12 cellular contexts compared by ENCODE assay signal in genomic region chr16:11025120-11025531, GRCh38.
A peak's percentile ranks its signal among the peaks of the same experiment; 100 is the strongest.
DNase-seq lines count a peak whose midpoint lies in the region; ATAC-seq lines count a peak whose summit lies in the region.
"Had no signal": no experiment of that assay in that cellular context is flagged by ENCODE, and none has a peak within 500 bp of the region (broad histone marks: within the 10 kb centered on the region; RNA-seq: fewer than 3 reads in every experiment).

No MANE protein-coding gene starts in this region.

- peaks cover 97% of the 10 kb centered on the region for H3K36me3 Mint-ChIP-seq in activated T-cell treated with anti-CD3 and anti-CD28 coated beads, Interleukin-2, amount 50 U/mL, for 24 hours (ENCODE audit: low read depth)
- peaks cover 65% of the 10 kb centered on the region for H3K36me3 Mint-ChIP-seq in stimulated activated effector memory CD8-positive, alpha-beta T cell treated with anti-CD3 and anti-CD28 coated beads, Interleukin-12 subunit alpha, Interleukin-12 subunit beta, amount 100 ng/mL, for 72 hours

- no peak overlapping the region for H3K4me3 Mint-ChIP-seq in activated T-cell treated with anti-CD3 and anti-CD28 coated beads, Interleukin-2, amount 50 U/mL, for 24 hours
- peak overlapping the region; percentile 28 for H3K4me3 Mint-ChIP-seq in stimulated activated effector memory CD8-positive, alpha-beta T cell treated with anti-CD3 and anti-CD28 coated beads, Interleukin-12 subunit alpha, Interleukin-12 subunit beta, amount 100 ng/mL, for 72 hours
- H3K4me3 Mint-ChIP-seq: activated naive CD8-positive, alpha-beta T cell had no signal

- ATAC-seq in HG02588 (IDR thresholded peaks at IDR 0.05; ENCODE audit: unreplicated experiment): peak; percentile 69
- ATAC-seq in stimulated activated effector memory CD8-positive, alpha-beta T cell treated with anti-CD3 and anti-CD28 coated beads, Interleukin-12 subunit alpha, Interleukin-12 subunit beta, amount 100 ng/mL, for 72 hours: peak; percentile 98
- no peak for ATAC-seq in HG03520 (IDR thresholded peaks at IDR 0.05; ENCODE audit: unreplicated experiment)
- ATAC-seq: left cardiac atrium had no signal

- peaks cover 38% of the 10 kb centered on the region for H3K4me1 Mint-ChIP-seq in activated T-cell treated with anti-CD3 and anti-CD28 coated beads, Interleukin-2, amount 50 U/mL, for 24 hours (ENCODE audit: low read depth)
- peaks cover 38% of the 10 kb centered on the region for H3K4me1 Mint-ChIP-seq in stimulated activated effector memory CD8-positive, alpha-beta T cell treated with anti-CD3 and anti-CD28 coated beads, Interleukin-12 subunit alpha, Interleukin-12 subunit beta, amount 100 ng/mL, for 72 hours
- H3K4me1 Mint-ChIP-seq: IgD-negative memory B cell had no signal

- peak overlapping the region; percentile 92 for H3K27ac Mint-ChIP-seq in activated T-cell treated with anti-CD3 and anti-CD28 coated beads, Interleukin-2, amount 50 U/mL, for 24 hours
- H3K27ac Mint-ChIP-seq in stimulated activated effector memory CD8-positive, alpha-beta T cell treated with anti-CD3 and anti-CD28 coated beads, Interleukin-12 subunit alpha, Interleukin-12 subunit beta, amount 100 ng/mL, for 72 hours: peak overlapping the region; percentile 84
- H3K27ac Mint-ChIP-seq: activated naive CD8-positive, alpha-beta T cell had no signal

- H3K9me3 Mint-ChIP-seq in activated T-cell treated with anti-CD3 and anti-CD28 coated beads, Interleukin-2, amount 50 U/mL, for 24 hours: peaks cover 26% of the 10 kb centered on the region
- peaks cover 9% of the 10 kb centered on the region for H3K9me3 Mint-ChIP-seq in stimulated activated effector memory CD8-positive, alpha-beta T cell treated with anti-CD3 and anti-CD28 coated beads, Interleukin-12 subunit alpha, Interleukin-12 subunit beta, amount 100 ng/mL, for 72 hours

- no peaks in the 10 kb centered on the region for H3K27me3 Mint-ChIP-seq in activated T-cell treated with anti-CD3 and anti-CD28 coated beads, Interleukin-2, amount 50 U/mL, for 24 hours
- H3K27me3 Mint-ChIP-seq: activated naive CD8-positive, alpha-beta T cell; IgD-negative memory B cell had no signal

- DNase-seq in activated T-cell treated with anti-CD3 and anti-CD28 coated beads, Interleukin-2, amount 50 U/mL, for 24 hours: no peak
- DNase-seq in activated T-cell treated with anti-CD3 and anti-CD28 coated beads, Interleukin-2, amount 50 U/mL, for 1 hour: no peak
- peak; percentile 43 for DNase-seq in NCI-H2171 (lab: John Stamatoyannopoulos, UW)
- DNase-seq in stimulated activated effector memory CD8-positive, alpha-beta T cell treated with anti-CD3 and anti-CD28 coated beads, Interleukin-12 subunit alpha, Interleukin-12 subunit beta, amount 100 ng/mL, for 72 hours (ENCODE audit: low spot score in 2 of 2): peak in 1 of 2 donors; percentile 72
- DNase-seq in NCI-H1105 (lab: John Stamatoyannopoulos, UW): no peak
- DNase-seq in DMS153 treated with DMSO at 0.1 percent for 48 hours (lab: John Stamatoyannopoulos, UW; ENCODE audit: unreplicated experiment): no peak
- DNase-seq: left cardiac atrium; stimulated activated naive CD4-positive, alpha-beta T cell treated with Interleukin-2 at 50 U/mL for 16 hours had no signal
